In genomic region chr20:62362590-62362940, GRCh38 we compare ENCODE assay signal across 15 cellular contexts. TPM values are rescaled to one million over a fixed set of nuclear protein-coding genes. Genes with fewer than 3 reads are reported as not detected.
A peak's percentile ranks its signal among the peaks of the same experiment; 100 is the strongest.
DNase-seq lines count a peak whose midpoint lies in the region; ATAC-seq and TF ChIP-seq lines count a peak whose summit lies in the region.
"Had no signal": no experiment of that assay in that cellular context is flagged by ENCODE, and none has a peak within 500 bp of the region (broad histone marks: within the 10 kb centered on the region; RNA-seq: fewer than 3 reads in every experiment).

No MANE protein-coding gene starts in this region.

- intact Hi-C loops in heart right ventricle (cut with DNase I) (no loop called here), Right ventricle myocardium superior (cut with DNase I) (no loop called here), vagina (cut with DNase I) (no loop called here)

- no peak for TF ChIP-seq CTCF in heart right ventricle (IDR thresholded peaks at IDR 0.05)
- TF ChIP-seq CTCF in endodermal cell (conservative IDR thresholded peaks at IDR 0.05), result no peak
- no peak for TF ChIP-seq CTCF in nephron (IDR thresholded peaks at IDR 0.05; ENCODE audit: unreplicated experiment in 3 of 3)
- no peak for TF ChIP-seq CTCF in vagina (IDR thresholded peaks at IDR 0.05)
- no peak for TF ChIP-seq CTCF in brain microvascular endothelial cell (IDR thresholded peaks at IDR 0.05; ENCODE audit: low read depth, low read length, missing control alignments)
- TF ChIP-seq CTCF in tibial nerve (IDR thresholded peaks at IDR 0.05), result no peak

- no peaks in the 10 kb centered on the region for H3K9me3 ChIP-seq in heart right ventricle
- H3K9me3 ChIP-seq in endodermal cell (ENCODE audit: control insufficient read depth, low read length), result no peaks in the 10 kb centered on the region
- no peaks in the 10 kb centered on the region for H3K9me3 ChIP-seq in vagina
- no peaks in the 10 kb centered on the region for H3K9me3 ChIP-seq in MG63
- no peaks in the 10 kb centered on the region for H3K9me3 ChIP-seq in tibial nerve
- H3K9me3 ChIP-seq: SJSA1 had no signal

- H3K9me3 Mint-ChIP-seq in endodermal cell (no peaks in the 10 kb centered on the region), nephron (no peaks in the 10 kb centered on the region)
- H3K9me3 Mint-ChIP-seq: activated naive CD8-positive, alpha-beta T cell treated with anti-CD3 and anti-CD28 coated beads for 36 hours; natural killer cell had no signal

- TF ChIP-seq POLR2A in vagina (IDR thresholded peaks at IDR 0.05) (no peak), tibial nerve (IDR thresholded peaks at IDR 0.05) (no peak)

- H3K27ac Mint-ChIP-seq in endodermal cell (peak overlapping the region; percentile 96), nephron (peak overlapping the region in 2 of 3 experiments; percentile 57 to 80)
- H3K27ac Mint-ChIP-seq: activated naive CD8-positive, alpha-beta T cell treated with anti-CD3 and anti-CD28 coated beads for 36 hours; natural killer cell had no signal

- H3K9ac ChIP-seq in endodermal cell (ENCODE audit: extremely low read depth, low read length, poor library complexity, severe bottlenecking), result peak overlapping the region; percentile 82

- no peaks in the 10 kb centered on the region for H3K27me3 Mint-ChIP-seq in endodermal cell (ENCODE audit: insufficient read depth)
- H3K27me3 Mint-ChIP-seq in nephron (ENCODE audit: low read depth), result no peaks in the 10 kb centered on the region

- H3K4me1 Mint-ChIP-seq in endodermal cell (peaks cover 24% of the 10 kb centered on the region), nephron (peaks cover 26% of the 10 kb centered on the region)
- H3K4me1 Mint-ChIP-seq: activated naive CD8-positive, alpha-beta T cell treated with anti-CD3 and anti-CD28 coated beads for 36 hours had no signal

- H3K36me3 ChIP-seq in heart right ventricle, result peaks cover 0 to 9% (median 0%) of the 10 kb centered on the region in 9 donors
- peaks cover 16% of the 10 kb centered on the region for H3K36me3 ChIP-seq in endodermal cell (ENCODE audit: control insufficient read depth, insufficient read depth, low read length)
- no peaks in the 10 kb centered on the region for H3K36me3 ChIP-seq in vagina
- no peaks in the 10 kb centered on the region for H3K36me3 ChIP-seq in brain microvascular endothelial cell (replicated peaks)
- peaks cover 28% of the 10 kb centered on the region for H3K36me3 ChIP-seq in MG63
- H3K36me3 ChIP-seq in tibial nerve, result no peaks in the 10 kb centered on the region
- H3K36me3 ChIP-seq: SJSA1 had no signal

- DNase-seq in heart right ventricle (no peak), Right ventricle myocardium superior (no peak), endodermal cell (no peak), vagina (ENCODE audit: extremely low spot score in 2 of 2) (no peak), brain microvascular endothelial cell (no peak), MG63 (no peak), tibial nerve (ENCODE audit: low spot score in 2 of 2) (no peak)
- DNase-seq: activated CD8-positive, alpha-beta memory T cell treated with anti-CD3 and anti-CD28 coated beads, Interleukin-2, amount 50 U/mL, for 4 hours; activated naive CD8-positive, alpha-beta T cell treated with anti-CD3 and anti-CD28 coated beads for 36 hours; KBM-7; natural killer cell; NCI-H1436 treated with DMSO at 0.1 percent for 48 hours; NCI-H774 had no signal

- peaks cover 3% of the 10 kb centered on the region for H3K36me3 Mint-ChIP-seq in endodermal cell (ENCODE audit: low read depth)
- no peaks in the 10 kb centered on the region for H3K36me3 Mint-ChIP-seq in nephron (ENCODE audit: low read depth)
- H3K36me3 Mint-ChIP-seq: activated naive CD8-positive, alpha-beta T cell treated with anti-CD3 and anti-CD28 coated beads for 36 hours; natural killer cell had no signal

- H3K27me3 ChIP-seq in heart right ventricle (peaks cover 0 to 28% (median 0%) of the 10 kb centered on the region in 7 donors), endodermal cell (ENCODE audit: control insufficient read depth, insufficient read depth, low read length, poor library complexity, severe bottlenecking) (no peaks in the 10 kb centered on the region), vagina (no peaks in the 10 kb centered on the region), brain microvascular endothelial cell (replicated peaks) (no peaks in the 10 kb centered on the region), MG63 (no peaks in the 10 kb centered on the region), tibial nerve (no peaks in the 10 kb centered on the region)

- H3K4me3 Mint-ChIP-seq in endodermal cell (no peak overlapping the region), nephron (peak overlapping the region; percentile 30 to 31 (median 31))
- H3K4me3 Mint-ChIP-seq: activated naive CD8-positive, alpha-beta T cell treated with anti-CD3 and anti-CD28 coated beads for 36 hours; natural killer cell had no signal

- peak overlapping the region in 8 of 10 donors; percentile 41 to 99 (median 95) for H3K27ac ChIP-seq in heart right ventricle
- H3K27ac ChIP-seq in endodermal cell (ENCODE audit: low read depth, low read length), result peak overlapping the region; percentile 53
- peak overlapping the region; percentile 33 for H3K27ac ChIP-seq in vagina
- H3K27ac ChIP-seq in brain microvascular endothelial cell, result no peak overlapping the region
- H3K27ac ChIP-seq in tibial nerve, result peak overlapping the region in 2 of 4 donors; percentile 83 to 94
- H3K27ac ChIP-seq: SJSA1 had no signal

- no peak for TF ChIP-seq EP300 in tibial nerve (IDR thresholded peaks at IDR 0.05)

- in situ Hi-C loops in brain microvascular endothelial cell (cut with HindIII; ENCODE audit: low pct_ligation_motif_present, low sequenced_read_pairs), result no loop called here

- no peak overlapping the region for H3K4me3 ChIP-seq in heart right ventricle
- H3K4me3 ChIP-seq in endodermal cell (ENCODE audit: low read length), result no peak overlapping the region
- no peak overlapping the region for H3K4me3 ChIP-seq in vagina
- no peak overlapping the region for H3K4me3 ChIP-seq in brain microvascular endothelial cell (ENCODE audit: low read depth, low read length)
- H3K4me3 ChIP-seq in MG63, result no peak overlapping the region
- H3K4me3 ChIP-seq in tibial nerve, result no peak overlapping the region
- H3K4me3 ChIP-seq: SJSA1 had no signal

- WGBS in heart right ventricle, 2 donors, result 69 to 74% methylated on average over 13 of the region's 13 CpGs
- 93 to 96% methylated on average over 5 to 13 of the region's 13 CpGs for WGBS in endodermal cell (ENCODE audit: insufficient coverage in 1 of 2, insufficient read length in 1 of 2), 2 experiments
- WGBS in tibial nerve, 2 donors, result 51 to 58% methylated on average over 12 to 13 of the region's 13 CpGs

- H3K4me1 ChIP-seq in heart right ventricle (peaks cover 64 to 91% (median 88%) of the 10 kb centered on the region in 9 donors), endodermal cell (ENCODE audit: control insufficient read depth, insufficient read depth, low read length) (peaks cover 36% of the 10 kb centered on the region), vagina (peaks cover 91% of the 10 kb centered on the region), tibial nerve (peaks cover 0 to 94% (median 76%) of the 10 kb centered on the region in 4 donors)

- ATAC-seq in heart right ventricle, result no peak
- no peak for ATAC-seq in Right ventricle myocardium superior (ENCODE audit: poor library complexity)
- ATAC-seq: natural killer cell had no signal

RNA-seq across cellular contexts. Expression of gene LAMA5, which starts 4.5 kb away (rescaled TPM):
- total RNA-seq in heart right ventricle (100 to 1,000 TPM in 1 of 10 donors, 10 to 100 TPM in 9; 53.9 to 146 (median 67.2) TPM), Right ventricle myocardium superior (79.6 TPM), endodermal cell (100 to 1,000 TPM; 315 to 369 TPM), vagina (150 TPM), tibial nerve (100 to 1,000 TPM in 3 of 4 donors, 10 to 100 TPM in 1; 95.2 to 230 (median 139) TPM)
- 100 to 1,000 TPM; 103 to 358 TPM for polyA plus RNA-seq in heart right ventricle
- 95.9 TPM for polyA plus RNA-seq in endodermal cell (2013, experiment 1 of 2)
- 89.1 TPM for polyA plus RNA-seq in endodermal cell (2013, experiment 2 of 2)
- 12.8 and 22.2 TPM in 2 replicates for total RNA-seq in MG63 (2014; rRNA removed; shearing (Covaris generic); ENCODE audit: low replicate concordance)

RNA-seq across cellular contexts. Expression of gene RPS21, which starts 24.3 kb away (rescaled TPM):
- 100 to 1,000 TPM; 512 to 811 (median 576) TPM for total RNA-seq in heart right ventricle
- 1,000 to 10,000 TPM; 1,609 to 4,111 TPM for polyA plus RNA-seq in heart right ventricle
- 732 TPM for total RNA-seq in Right ventricle myocardium superior
- 1,000 to 10,000 TPM; 1,288 to 1,382 TPM for total RNA-seq in endodermal cell
- 1,213 TPM for polyA plus RNA-seq in endodermal cell (2013, experiment 1 of 2)
- 1,212 TPM for polyA plus RNA-seq in endodermal cell (2013, experiment 2 of 2)
- 1,935 TPM for total RNA-seq in vagina
- 2,164 and 3,269 TPM in 2 replicates for total RNA-seq in MG63 (2014; rRNA removed; shearing (Covaris generic); ENCODE audit: low replicate concordance)
- total RNA-seq in tibial nerve, result 1,000 to 10,000 TPM; 1,371 to 3,195 (median 1,826) TPM

RNA-seq across cellular contexts. Expression of gene CABLES2, which starts 44.5 kb away (rescaled TPM):
- total RNA-seq in heart right ventricle (10 to 100 TPM in 2 of 10 donors, 1 to 10 TPM in 8; 5.6 to 11.9 (median 8.0) TPM), Right ventricle myocardium superior (15.0 TPM), endodermal cell (10 to 100 TPM; 10.4 to 15.6 TPM), vagina (1.5 TPM), tibial nerve (1 to 10 TPM; 1.1 to 9.9 (median 6.2) TPM)
- polyA plus RNA-seq in heart right ventricle, result 1 to 10 TPM; 2.9 to 6.9 TPM
- 13.5 TPM for polyA plus RNA-seq in endodermal cell (2013, experiment 1 of 2)
- 13.0 TPM for polyA plus RNA-seq in endodermal cell (2013, experiment 2 of 2)
- total RNA-seq in MG63 (2014; rRNA removed; shearing (Covaris generic); ENCODE audit: low replicate concordance), result 1.3 and 6.0 TPM in 2 replicates

RNA-seq across cellular contexts. Expression of gene ADRM1, which starts 59.8 kb away (rescaled TPM):
- total RNA-seq in heart right ventricle, result 10 to 100 TPM; 67.7 to 97.0 (median 73.2) TPM
- 100 to 1,000 TPM in 1 of 2 donors, 10 to 100 TPM in 1; 81.9 to 192 TPM for polyA plus RNA-seq in heart right ventricle
- total RNA-seq in Right ventricle myocardium superior, result 68.5 TPM
- 100 to 1,000 TPM; 105 to 106 TPM for total RNA-seq in endodermal cell
- 77.9 TPM for polyA plus RNA-seq in endodermal cell (2013, experiment 1 of 2)
- 81.6 TPM for polyA plus RNA-seq in endodermal cell (2013, experiment 2 of 2)
- 110 TPM for total RNA-seq in vagina
- 264 and 328 TPM in 2 replicates for total RNA-seq in MG63 (2014; rRNA removed; shearing (Covaris generic); ENCODE audit: low replicate concordance)
- 100 to 1,000 TPM; 111 to 132 (median 129) TPM for total RNA-seq in tibial nerve
